15 cellular contexts compared by ENCODE assay signal in the genomic region with DNA sequence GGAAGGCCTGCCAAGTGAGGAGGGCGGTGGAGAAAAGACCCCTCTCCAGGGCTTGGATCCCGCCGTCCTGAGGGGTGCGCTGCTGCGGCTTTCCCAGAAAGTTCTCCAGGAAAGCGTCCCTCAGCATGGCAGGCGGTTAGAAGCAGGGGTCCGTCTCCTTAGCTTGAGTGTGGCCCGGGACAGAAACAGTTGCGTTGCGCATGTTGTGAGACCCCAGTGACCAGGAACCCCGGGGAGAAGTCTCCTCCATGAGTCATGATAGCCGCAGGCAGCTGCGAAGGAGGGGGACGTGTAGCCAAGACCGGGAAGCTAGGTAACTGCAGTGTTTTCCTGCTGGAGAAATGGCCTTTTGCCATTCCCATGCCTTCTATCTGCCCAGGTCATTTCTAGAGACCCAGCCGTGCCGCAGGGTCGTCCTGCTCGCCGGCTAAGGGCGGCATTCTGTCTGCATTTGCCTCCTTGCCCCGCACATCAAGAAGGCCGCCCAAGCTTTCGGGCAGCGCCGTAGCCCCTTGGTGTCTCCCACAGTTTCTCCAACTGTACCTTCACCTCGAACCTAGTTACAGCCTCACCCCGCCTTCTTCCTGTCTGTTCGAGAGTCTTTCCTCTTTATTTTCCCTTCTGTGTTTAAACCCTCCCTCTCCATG. TPM values are rescaled to one million over a fixed set of nuclear protein-coding genes. Genes with fewer than 3 reads are reported as not detected.
A peak's percentile ranks its signal among the peaks of the same experiment; 100 is the strongest.
DNase-seq lines count a peak whose midpoint lies in the region; ATAC-seq and TF ChIP-seq lines count a peak whose summit lies in the region.
"Had no signal": no experiment of that assay in that cellular context is flagged by ENCODE, and none has a peak within 500 bp of the region (broad histone marks: within the 10 kb centered on the region; RNA-seq: fewer than 3 reads in every experiment).

No MANE protein-coding gene starts in this region.

- intact Hi-C loops in activated CD4-positive, alpha-beta T cell treated with anti-CD3 and anti-CD28 coated beads, Interleukin-2, amount 10 ng/mL, durations not matched to agents 24 days and 14 days (cut with micrococcal nuclease): no loop called here

- H3K9ac ChIP-seq in HUES64 (ENCODE audit: low read depth, low read length) (no peak overlapping the region), endodermal cell (ENCODE audit: extremely low read depth, low read length, poor library complexity, severe bottlenecking) (no peak overlapping the region), neuronal stem cell (ENCODE audit: low read depth, low read length, poor library complexity) (peak overlapping the region; percentile 7)

- no peak overlapping the region for H2BK15ac ChIP-seq in neuronal stem cell (ENCODE audit: low read length)

- no peaks in the 10 kb centered on the region for H3K27me3 ChIP-seq in HUES64 (ENCODE audit: insufficient read depth, low read length)
- no peaks in the 10 kb centered on the region for H3K27me3 ChIP-seq in endodermal cell (ENCODE audit: control insufficient read depth, insufficient read depth, low read length, poor library complexity, severe bottlenecking)
- H3K27me3 ChIP-seq in neuronal stem cell (ENCODE audit: control insufficient read depth in 3 of 3, insufficient read depth in 3 of 3, low read depth in 1 of 3, low read length in 3 of 3): no peaks in the 10 kb centered on the region
- H3K27me3 ChIP-seq in SJCRH30: no peaks in the 10 kb centered on the region

- no peak overlapping the region for H2BK120ac ChIP-seq in neuronal stem cell (ENCODE audit: low read depth, low read length)

- H3K9me3 Mint-ChIP-seq in activated CD4-positive, alpha-beta T cell treated with anti-CD3 and anti-CD28 coated beads, Interleukin-2, amount 10 ng/mL, durations not matched to agents 24 days and 14 days: peaks cover 8% of the 10 kb centered on the region
- H3K9me3 Mint-ChIP-seq in activated CD4-positive, alpha-beta T cell treated with anti-CD3 and anti-CD28 coated beads, Interleukin-2, amount 10 ng/mL, durations not matched to agents 7 days and 5 days: peaks cover 6% of the 10 kb centered on the region
- peaks cover 30% of the 10 kb centered on the region for H3K9me3 Mint-ChIP-seq in endodermal cell

- H3K9me3 ChIP-seq in HUES64 (ENCODE audit: insufficient read depth, low read depth, low read length) (no peaks in the 10 kb centered on the region), endodermal cell (ENCODE audit: control insufficient read depth, low read length) (peaks cover 26% of the 10 kb centered on the region), neuronal stem cell (replicated peaks in 1 of 2; ENCODE audit: control insufficient read depth in 2 of 2, insufficient read depth in 1 of 2, low read depth in 1 of 2, low read length in 2 of 2) (peaks cover 2 to 3% of the 10 kb centered on the region in 2 donors), SJCRH30 (replicated peaks) (no peaks in the 10 kb centered on the region)

- WGBS in HUES64: 80% methylated on average over 30 of the region's 30 CpGs
- 92 to 96% methylated on average over 26 to 30 of the region's 30 CpGs for WGBS in endodermal cell (ENCODE audit: insufficient coverage in 1 of 2, insufficient read length in 1 of 2), 2 experiments
- no CpG with 5 or more reads among the region's 30 CpGs for WGBS in neuronal stem cell (ENCODE audit: extremely low coverage in 2 of 2, insufficient read length in 2 of 2, insufficient replicate concordance in 1 of 2), 2 donors

- H3K27me3 Mint-ChIP-seq in activated CD4-positive, alpha-beta T cell treated with anti-CD3 and anti-CD28 coated beads, Interleukin-2, amount 10 ng/mL, durations not matched to agents 24 days and 14 days: no peaks in the 10 kb centered on the region
- H3K27me3 Mint-ChIP-seq in activated CD4-positive, alpha-beta T cell treated with anti-CD3 and anti-CD28 coated beads, Interleukin-2, amount 10 ng/mL, durations not matched to agents 7 days and 5 days: no peaks in the 10 kb centered on the region
- no peaks in the 10 kb centered on the region for H3K27me3 Mint-ChIP-seq in endodermal cell (ENCODE audit: insufficient read depth)
- H3K27me3 Mint-ChIP-seq: CD4-positive, alpha-beta T cell had no signal

- H4K8ac ChIP-seq in neuronal stem cell (ENCODE audit: low read depth, low read length): no peak overlapping the region

- no peak overlapping the region for H2BK12ac ChIP-seq in neuronal stem cell (ENCODE audit: low read length)

- peaks cover 2% of the 10 kb centered on the region for H3K4me1 Mint-ChIP-seq in activated CD4-positive, alpha-beta T cell treated with anti-CD3 and anti-CD28 coated beads, Interleukin-2, amount 10 ng/mL, durations not matched to agents 24 days and 14 days
- peaks cover 6% of the 10 kb centered on the region for H3K4me1 Mint-ChIP-seq in activated CD4-positive, alpha-beta T cell treated with anti-CD3 and anti-CD28 coated beads, Interleukin-2, amount 10 ng/mL, durations not matched to agents 7 days and 5 days
- no peaks in the 10 kb centered on the region for H3K4me1 Mint-ChIP-seq in endodermal cell

- no peak overlapping the region for H3K14ac ChIP-seq in neuronal stem cell (ENCODE audit: low read length)

- H3K23ac ChIP-seq in neuronal stem cell (ENCODE audit: low read depth, low read length, poor library complexity): peak overlapping the region; percentile 6

- H3K27ac Mint-ChIP-seq in activated CD4-positive, alpha-beta T cell treated with anti-CD3 and anti-CD28 coated beads, Interleukin-2, amount 10 ng/mL, durations not matched to agents 24 days and 14 days: no peak overlapping the region
- H3K27ac Mint-ChIP-seq in activated CD4-positive, alpha-beta T cell treated with anti-CD3 and anti-CD28 coated beads, Interleukin-2, amount 10 ng/mL, durations not matched to agents 7 days and 5 days: no peak overlapping the region
- no peak overlapping the region for H3K27ac Mint-ChIP-seq in endodermal cell
- H3K27ac Mint-ChIP-seq: CD4-positive, alpha-beta T cell had no signal

- H3K27ac ChIP-seq in HUES64 (ENCODE audit: low read depth, low read length) (peak overlapping the region; percentile 24; the same call in 1 of the 2 replicates), endodermal cell (ENCODE audit: low read depth, low read length) (no peak overlapping the region), neuronal stem cell (replicated peaks; ENCODE audit: low read length) (no peak overlapping the region), SJCRH30 (no peak overlapping the region)

- H3K4me3 ChIP-seq in HUES64 (ENCODE audit: low read length): no peak overlapping the region
- no peak overlapping the region for H3K4me3 ChIP-seq in endodermal cell (ENCODE audit: low read length)
- H3K4me3 ChIP-seq in neuronal stem cell (ENCODE audit: low read length in 2 of 2): no peak overlapping the region
- H3K4me3 ChIP-seq in SJCRH30: no peak overlapping the region

- H4K91ac ChIP-seq in neuronal stem cell (ENCODE audit: low read depth, low read length, poor library complexity): no peak overlapping the region

- no peak overlapping the region for H2AFZ ChIP-seq in neuronal stem cell (ENCODE audit: low read length)

- no peak overlapping the region for H3K18ac ChIP-seq in neuronal stem cell (ENCODE audit: low read length)

- H3K4me1 ChIP-seq in HUES64 (ENCODE audit: insufficient read depth, low read length) (peaks cover 7% of the 10 kb centered on the region; the same call in 1 of the 2 replicates), endodermal cell (ENCODE audit: control insufficient read depth, insufficient read depth, low read length) (no peaks in the 10 kb centered on the region), neuronal stem cell (ENCODE audit: control insufficient read depth in 2 of 2, insufficient read depth in 1 of 2, low read depth in 1 of 2, low read length in 2 of 2) (no peaks in the 10 kb centered on the region), SJCRH30 (no peaks in the 10 kb centered on the region)

- H3K79me1 ChIP-seq in neuronal stem cell (ENCODE audit: low read depth, low read length): no peaks in the 10 kb centered on the region

- peaks cover 38% of the 10 kb centered on the region for H3K36me3 ChIP-seq in HUES64 (ENCODE audit: insufficient read depth, low read length)
- peaks cover 39% of the 10 kb centered on the region for H3K36me3 ChIP-seq in endodermal cell (ENCODE audit: control insufficient read depth, insufficient read depth, low read length)
- peaks cover 0 to 36% of the 10 kb centered on the region in 2 donors for H3K36me3 ChIP-seq in neuronal stem cell (replicated peaks in 1 of 2; ENCODE audit: control insufficient read depth in 2 of 2, insufficient read depth in 2 of 2, low read length in 2 of 2)
- peaks cover 23% of the 10 kb centered on the region for H3K36me3 ChIP-seq in SJCRH30

- peak overlapping the region; percentile 5 for H3K4me3 Mint-ChIP-seq in activated CD4-positive, alpha-beta T cell treated with anti-CD3 and anti-CD28 coated beads, Interleukin-2, amount 10 ng/mL, durations not matched to agents 24 days and 14 days
- no peak overlapping the region for H3K4me3 Mint-ChIP-seq in activated CD4-positive, alpha-beta T cell treated with anti-CD3 and anti-CD28 coated beads, Interleukin-2, amount 10 ng/mL, durations not matched to agents 7 days and 5 days
- no peak overlapping the region for H3K4me3 Mint-ChIP-seq in endodermal cell

- DNase-seq in activated CD4-positive, alpha-beta T cell treated with anti-CD3 and anti-CD28 coated beads, Interleukin-2, amount 10 ng/mL, durations not matched to agents 24 days and 14 days: no peak
- no peak for DNase-seq in activated CD4-positive, alpha-beta T cell treated with anti-CD3 and anti-CD28 coated beads, Interleukin-2, amount 10 ng/mL, durations not matched to agents 7 days and 5 days
- DNase-seq in endodermal cell (peak; percentile 73), neuronal stem cell (ENCODE audit: low spot score) (no peak), SJCRH30 (no peak)
- DNase-seq: amniotic stem cell; CD4-positive, alpha-beta T cell; cortex of kidney; EL; head of caudate nucleus; NCI-H1694; SIG-M5 had no signal

- H2BK5ac ChIP-seq in neuronal stem cell (ENCODE audit: low read length): no peak overlapping the region

- peaks cover 29% of the 10 kb centered on the region for H3K36me3 Mint-ChIP-seq in activated CD4-positive, alpha-beta T cell treated with anti-CD3 and anti-CD28 coated beads, Interleukin-2, amount 10 ng/mL, durations not matched to agents 24 days and 14 days (ENCODE audit: low read depth)
- H3K36me3 Mint-ChIP-seq in activated CD4-positive, alpha-beta T cell treated with anti-CD3 and anti-CD28 coated beads, Interleukin-2, amount 10 ng/mL, durations not matched to agents 7 days and 5 days (ENCODE audit: low read depth): peaks cover 30% of the 10 kb centered on the region
- H3K36me3 Mint-ChIP-seq in endodermal cell (ENCODE audit: low read depth): peaks cover 49% of the 10 kb centered on the region

- H3K4ac ChIP-seq in neuronal stem cell (ENCODE audit: low read length): no peak overlapping the region

- H3K4me2 ChIP-seq in neuronal stem cell (ENCODE audit: insufficient read depth, low read length, poor library complexity, severe bottlenecking): no peak overlapping the region

- POLR2A ChIA-PET in activated CD4-positive, alpha-beta T cell treated with anti-CD3 and anti-CD28 coated beads, Interleukin-2, amount 10 ng/mL, durations not matched to agents 7 days and 5 days (lab: Charles Lee): no interaction called here

- no peak for ATAC-seq in GM21526 (IDR thresholded peaks at IDR 0.05; ENCODE audit: low FRiP score, unreplicated experiment)
- no peak for ATAC-seq in HG03565 (IDR thresholded peaks at IDR 0.05; ENCODE audit: unreplicated experiment)

- H2AK5ac ChIP-seq in neuronal stem cell (ENCODE audit: low read depth, low read length): no peak overlapping the region

- TF ChIP-seq CTCF in endodermal cell (conservative IDR thresholded peaks at IDR 0.05): no peak

- CTCF ChIA-PET in activated CD4-positive, alpha-beta T cell treated with anti-CD3 and anti-CD28 coated beads, Interleukin-2, amount 10 ng/mL, durations not matched to agents 7 days and 5 days (lab: Charles Lee): no interaction called here

RNA-seq across cellular contexts. Expression of a gene that starts 40.9 kb away (rescaled TPM):
- total RNA-seq in activated CD4-positive, alpha-beta T cell treated with anti-CD3 and anti-CD28 coated beads, Interleukin-2, amount 10 ng/mL, durations not matched to agents 24 days and 14 days: 2.6 and 3.5 TPM in 2 replicates
- total RNA-seq in activated CD4-positive, alpha-beta T cell treated with anti-CD3 and anti-CD28 coated beads, Interleukin-2, amount 10 ng/mL, durations not matched to agents 7 days and 5 days: 10 to 100 TPM; 12.2 to 13.0 TPM
- polyA plus RNA-seq in HUES64 (2013, experiment 1 of 2): 9.4 TPM
- 9.6 TPM for polyA plus RNA-seq in HUES64 (2013, experiment 2 of 2)
- total RNA-seq in endodermal cell: 10 to 100 TPM in 1 of 2 donors, 1 to 10 TPM in 1; 9.8 to 13.3 TPM
- polyA plus RNA-seq in endodermal cell (2013, experiment 1 of 2): 16.6 TPM
- 13.5 TPM for polyA plus RNA-seq in endodermal cell (2013, experiment 2 of 2)
- 15.5 TPM for polyA plus RNA-seq in neuronal stem cell (2013, experiment 1 of 2)
- polyA plus RNA-seq in neuronal stem cell (2013, experiment 2 of 2): 14.1 TPM
- 0.02 and 0.46 TPM in 2 replicates for total RNA-seq in SJCRH30 (2014; rRNA removed; shearing (Covaris generic))
